ENCODE assay signal across 10 cellular contexts in genomic region chr4:2788101-2788500, GRCh38. TPM values are rescaled to one million over a fixed set of nuclear protein-coding genes. Genes with fewer than 3 reads are reported as not detected.
DNase-seq lines count a peak whose midpoint lies in the region; ATAC-seq and TF ChIP-seq lines count a peak whose summit lies in the region.
"Had no signal": no experiment of that assay in that cellular context is flagged by ENCODE, and none has a peak within 500 bp of the region (broad histone marks: within the 10 kb centered on the region; RNA-seq: fewer than 3 reads in every experiment).

No MANE protein-coding gene starts in this region.

- H3K23ac ChIP-seq in H9 (ENCODE audit: insufficient read length, low read depth, low read length): no peak overlapping the region

- H2BK15ac ChIP-seq in H9 (ENCODE audit: low read depth, low read length): no peak overlapping the region; the same call in 1 of the 2 replicates

- no peak overlapping the region for H2BK20ac ChIP-seq in H9 (ENCODE audit: low read depth, low read length, poor library complexity, severe bottlenecking)

- no peaks in the 10 kb centered on the region for H3K23me2 ChIP-seq in H9 (ENCODE audit: insufficient read length, low read depth, low read length, poor library complexity, severe bottlenecking)

- ATAC-seq in CD4-positive, CD25-positive, alpha-beta regulatory T cell (ENCODE audit: low read depth in 2 of 2): no peak
- no peak for ATAC-seq in HG03378 (IDR thresholded peaks at IDR 0.05; ENCODE audit: unreplicated experiment)
- ATAC-seq in HG03196 (IDR thresholded peaks at IDR 0.05; ENCODE audit: unreplicated experiment): no peak

- no peaks in the 10 kb centered on the region for H3K36me3 Mint-ChIP-seq in CD4-positive, CD25-positive, alpha-beta regulatory T cell
- peaks cover 0 to 12% (median 0%) of the 10 kb centered on the region in 3 experiments; a peak in 2 of 7 replicates for H3K36me3 Mint-ChIP-seq in H9 (ENCODE audit: insufficient read depth in 1 of 3, low read depth in 3 of 3)

- no peak overlapping the region for H2BK12ac ChIP-seq in H9 (ENCODE audit: insufficient read length, low read depth, low read length)

- H3K79me2 ChIP-seq in H9 (ENCODE audit: insufficient read depth, low read length): no peaks in the 10 kb centered on the region

- H3K27me3 ChIP-seq in CD4-positive, CD25-positive, alpha-beta regulatory T cell (ENCODE audit: control insufficient read depth, insufficient read depth, low read length): no peaks in the 10 kb centered on the region
- H3K27me3 ChIP-seq in H9 (ENCODE audit: insufficient read depth, low read length) (no peaks in the 10 kb centered on the region), sigmoid colon (no peaks in the 10 kb centered on the region)
- H3K27me3 ChIP-seq: pancreas had no signal

- peak overlapping the region; percentile 83 to 93 (median 91) for H3K27ac Mint-ChIP-seq in CD4-positive, CD25-positive, alpha-beta regulatory T cell
- H3K27ac Mint-ChIP-seq in H9: no peak overlapping the region

- no peak overlapping the region for H3K4ac ChIP-seq in H9 (ENCODE audit: low read depth, low read length)

- H3K18ac ChIP-seq in H9 (ENCODE audit: insufficient read length, low read depth, low read length): no peak overlapping the region

- no peak overlapping the region for H3K9ac ChIP-seq in H9 (ENCODE audit: extremely low read depth, insufficient read length, low read length)
- H3K9ac ChIP-seq: GM23248 had no signal

- H2BK120ac ChIP-seq in H9 (ENCODE audit: low read depth, low read length, poor library complexity, severe bottlenecking): no peak overlapping the region

- no peak for TF ChIP-seq CTCF in H9 (conservative IDR thresholded peaks at IDR 0.05)
- no peak for TF ChIP-seq CTCF in sigmoid colon (IDR thresholded peaks at IDR 0.05)

- H2AK5ac ChIP-seq in H9 (ENCODE audit: insufficient read length, low read length): no peak overlapping the region

- no peak for TF ChIP-seq EP300 in sigmoid colon (IDR thresholded peaks at IDR 0.05)

- no peak overlapping the region for H3K56ac ChIP-seq in H9 (ENCODE audit: insufficient read length, low read depth, low read length)

- DNase-seq in CD4-positive, CD25-positive, alpha-beta regulatory T cell: no peak
- DNase-seq in H9 (no peak), caudate nucleus (lab: John Stamatoyannopoulos, UW) (no peak), sigmoid colon (no peak), UCSD-AML1 (lab: John Stamatoyannopoulos, UW; ENCODE audit: unreplicated experiment) (no peak)
- DNase-seq: NCI-H748 treated with DMSO at 0.1 percent for 48 hours had no signal

- no peak overlapping the region for H2AFZ ChIP-seq in H9 (ENCODE audit: low read length)
- H2AFZ ChIP-seq: GM23248 had no signal

- intact Hi-C loops in sigmoid colon (cut with DNase I): no loop called here

- no peaks in the 10 kb centered on the region for H3K9me3 ChIP-seq in CD4-positive, CD25-positive, alpha-beta regulatory T cell (ENCODE audit: control insufficient read depth in 2 of 2, low read length in 2 of 2)
- H3K9me3 ChIP-seq in H9 (ENCODE audit: control insufficient read depth, low read depth, low read length) (no peaks in the 10 kb centered on the region), sigmoid colon (no peaks in the 10 kb centered on the region)
- H3K9me3 ChIP-seq: pancreas had no signal

- peak overlapping the region; percentile 74 for H4K91ac ChIP-seq in H9 (ENCODE audit: insufficient read length, low read depth, low read length)

- no peak overlapping the region for H4K5ac ChIP-seq in H9 (ENCODE audit: insufficient read length, low read depth, low read length)

- H3T11ph ChIP-seq in H9 (ENCODE audit: low read length): no peak overlapping the region

- H3K9me3 Mint-ChIP-seq in CD4-positive, CD25-positive, alpha-beta regulatory T cell: peaks cover 0 to 10% (median 2%) of the 10 kb centered on the region in 7 donors
- H3K9me3 Mint-ChIP-seq in H9: peaks cover 2 to 7% of the 10 kb centered on the region in 2 experiments; a peak in 2 of 5 replicates

- H3K36me3 ChIP-seq in CD4-positive, CD25-positive, alpha-beta regulatory T cell (ENCODE audit: control insufficient read depth, insufficient read depth, low read length): no peaks in the 10 kb centered on the region
- no peaks in the 10 kb centered on the region for H3K36me3 ChIP-seq in sigmoid colon
- H3K36me3 ChIP-seq: pancreas had no signal

- peak overlapping the region; percentile 8; the same call in 1 of the 2 replicates for H3K14ac ChIP-seq in H9 (ENCODE audit: insufficient read depth, low read length)

- no peak overlapping the region for H3K4me3 ChIP-seq in CD4-positive, CD25-positive, alpha-beta regulatory T cell (ENCODE audit: low read depth, low read length)
- H3K4me3 ChIP-seq in sigmoid colon: no peak overlapping the region
- H3K4me3 ChIP-seq: GM23248, pancreas had no signal

- no peak overlapping the region for H2BK5ac ChIP-seq in H9 (ENCODE audit: insufficient read length, low read length)

- no peak overlapping the region for H3K4me2 ChIP-seq in H9 (ENCODE audit: insufficient read depth, insufficient read length, low read length)

- H3K79me1 ChIP-seq in H9 (ENCODE audit: insufficient read depth, low read depth, low read length, poor library complexity, severe bottlenecking): no peaks in the 10 kb centered on the region

- WGBS in H9 (ENCODE audit: extremely low coverage, insufficient read length, low lambda C conversion rate): no CpG with 5 or more reads among the region's 7 CpGs
- 89 to 91% methylated on average over 7 of the region's 7 CpGs for WGBS in sigmoid colon, 2 donors

- peak overlapping the region in 2 of 4 donors; percentile 68 to 81 for H3K4me3 Mint-ChIP-seq in CD4-positive, CD25-positive, alpha-beta regulatory T cell
- H3K4me3 Mint-ChIP-seq in H9: no peak overlapping the region

- peaks cover 0 to 59% (median 16%) of the 10 kb centered on the region in 4 donors for H3K4me1 Mint-ChIP-seq in CD4-positive, CD25-positive, alpha-beta regulatory T cell
- H3K4me1 Mint-ChIP-seq in H9: peaks cover 24% of the 10 kb centered on the region in 2 experiments

- no peaks in the 10 kb centered on the region for H4K20me1 ChIP-seq in H9 (ENCODE audit: control insufficient read depth, insufficient read depth, insufficient read length)

- TF ChIP-seq POLR2A in sigmoid colon (IDR thresholded peaks at IDR 0.05): no peak

- no peaks in the 10 kb centered on the region for H3K27me3 Mint-ChIP-seq in CD4-positive, CD25-positive, alpha-beta regulatory T cell
- peaks cover 20% of the 10 kb centered on the region for H3K27me3 Mint-ChIP-seq in H9 (ENCODE audit: low read depth)

- peak overlapping the region; percentile 78 for H3K27ac ChIP-seq in CD4-positive, CD25-positive, alpha-beta regulatory T cell (ENCODE audit: insufficient read depth, low read length, poor library complexity, severe bottlenecking)
- no peak overlapping the region for H3K27ac ChIP-seq in H9 (ENCODE audit: insufficient read length, low read depth, low read length)
- peak overlapping the region; percentile 19 for H3K27ac ChIP-seq in caudate nucleus (ENCODE audit: low read depth, low read length)
- H3K27ac ChIP-seq in sigmoid colon: peak overlapping the region; percentile 20 to 57 (median 42)
- H3K27ac ChIP-seq: GM23248 had no signal

- H3K4me1 ChIP-seq in CD4-positive, CD25-positive, alpha-beta regulatory T cell (ENCODE audit: control insufficient read depth, insufficient read depth, low read length, poor library complexity, severe bottlenecking): peaks cover 35% of the 10 kb centered on the region
- H3K4me1 ChIP-seq in H9 (ENCODE audit: insufficient read depth, low read length) (no peaks in the 10 kb centered on the region), sigmoid colon (peaks cover 0 to 14% (median 8%) of the 10 kb centered on the region in 4 donors)

- H4K8ac ChIP-seq in H9 (replicated peaks; ENCODE audit: insufficient read length, low read depth, low read length): no peak overlapping the region

RNA-seq across cellular contexts. Expression of gene SH3BP2, which starts 4.8 kb away (rescaled TPM):
- 61.7 TPM for total RNA-seq in CD4-positive, CD25-positive, alpha-beta regulatory T cell
- polyA plus RNA-seq in CD4-positive, CD25-positive, alpha-beta regulatory T cell: 1 to 10 TPM; 7.6 to 8.6 (median 8.4) TPM
- total RNA-seq in H9 (2021) (34.1 and 37.6 TPM in 2 replicates), sigmoid colon (10 to 100 TPM; 18.4 to 49.3 (median 24.2) TPM)
- 10 to 100 TPM; 18.6 to 82.4 (median 35.6) TPM for polyA plus RNA-seq in sigmoid colon

RNA-seq across cellular contexts. Expression of gene TNIP2, which starts 32.0 kb away (rescaled TPM):
- total RNA-seq in CD4-positive, CD25-positive, alpha-beta regulatory T cell: 87.7 TPM
- 10 to 100 TPM; 43.9 to 53.3 (median 50.9) TPM for polyA plus RNA-seq in CD4-positive, CD25-positive, alpha-beta regulatory T cell
- total RNA-seq in H9 (2021) (42.2 and 44.7 TPM in 2 replicates), sigmoid colon (10 to 100 TPM; 56.3 to 68.8 (median 66.9) TPM)
- polyA plus RNA-seq in sigmoid colon: 10 to 100 TPM; 51.7 to 65.0 (median 51.8) TPM

RNA-seq across cellular contexts. Expression of gene ADD1, which starts 55.5 kb away (rescaled TPM):
- total RNA-seq in CD4-positive, CD25-positive, alpha-beta regulatory T cell: 242 TPM
- 100 to 1,000 TPM; 142 to 151 (median 145) TPM for polyA plus RNA-seq in CD4-positive, CD25-positive, alpha-beta regulatory T cell
- 163 and 166 TPM in 2 replicates for total RNA-seq in H9 (2021)
- total RNA-seq in sigmoid colon: 100 to 1,000 TPM; 166 to 378 (median 183) TPM
- 100 to 1,000 TPM; 113 to 162 (median 120) TPM for polyA plus RNA-seq in sigmoid colon

Comparison
In these comparisons a context has a peak if more than half of its experiments do, and no peak if none do; other contexts are left out.
1. H3K27ac Mint-ChIP-seq: peak in CD4-positive, CD25-positive, alpha-beta regulatory T cell (3 of 3); none in H9 (0 of 3).